25 cellular contexts compared by ENCODE assay signal in genomic region chr2:1577846-1578245, GRCh38.
"Had no signal": no experiment of that assay in that cellular context is flagged by ENCODE, and none has a peak within 500 bp of the region (broad histone marks: within the 10 kb centered on the region; RNA-seq: fewer than 3 reads in every experiment).

No MANE protein-coding gene starts in this region.

- H3K4me3 ChIP-seq: adrenal gland, body of pancreas, colonic mucosa had no signal

- H3K4me1 Mint-ChIP-seq: activated CD4-positive, alpha-beta T cell treated with anti-CD3 and anti-CD28 coated beads, Interleukin-2, amount 10 ng/mL, durations not matched to agents 7 days and 5 days; activated naive CD4-positive, alpha-beta T cell treated with anti-CD3 and anti-CD28 coated beads, Interleukin-2, amount 50 U/mL, for 24 hours; activated naive CD8-positive, alpha-beta T cell treated with anti-CD3 and anti-CD28 coated beads for 36 hours; activated naive CD8-positive, alpha-beta T cell treated with anti-CD3 and anti-CD28 coated beads, Interleukin-2, amount 50 U/mL, for 24 hours had no signal

- H3K27ac Mint-ChIP-seq: activated CD4-positive, alpha-beta T cell treated with anti-CD3 and anti-CD28 coated beads, Interleukin-2, amount 10 ng/mL, durations not matched to agents 7 days and 5 days; activated CD8-positive, alpha-beta T cell treated with anti-CD3 and anti-CD28 coated beads for 36 hours; activated naive CD4-positive, alpha-beta T cell treated with anti-CD3 and anti-CD28 coated beads for 36 hours; activated naive CD4-positive, alpha-beta T cell treated with anti-CD3 and anti-CD28 coated beads, Interleukin-2, amount 50 U/mL, for 24 hours; activated naive CD8-positive, alpha-beta T cell treated with anti-CD3 and anti-CD28 coated beads for 36 hours; activated naive CD8-positive, alpha-beta T cell treated with anti-CD3 and anti-CD28 coated beads, Interleukin-2, amount 50 U/mL, for 24 hours; activated T-helper 2 cell treated with anti-CD3 and anti-CD28 coated beads, Interferon-gamma antibody, Interleukin-2, Interleukin-4, amounts not matched to agents 10 μg/mL and 5 μg/mL and 100 μg/mL, durations not matched to agents 14 hours and 24 hours and 36 hours; WTC11 had no signal

- ATAC-seq: activated CD8-positive, alpha-beta T cell treated with anti-CD3 and anti-CD28 coated beads for 36 hours; activated naive CD8-positive, alpha-beta T cell treated with anti-CD3 and anti-CD28 coated beads, Interleukin-2, amount 50 U/mL, for 24 hours; activated T-cell treated with anti-CD3 and anti-CD28 coated beads, Interleukin-2, amount 50 U/mL, for 4 hours; body of pancreas; esophagus mucosa; WTC11 had no signal

- H3K4me1 ChIP-seq: adrenal gland, body of pancreas, colonic mucosa had no signal

- H3K36me3 Mint-ChIP-seq: activated naive CD4-positive, alpha-beta T cell treated with anti-CD3 and anti-CD28 coated beads, Interleukin-2, amount 50 U/mL, for 24 hours; activated naive CD8-positive, alpha-beta T cell treated with anti-CD3 and anti-CD28 coated beads for 36 hours; WTC11 had no signal

- H3K27me3 ChIP-seq: adrenal gland, body of pancreas, colonic mucosa had no signal

- H3K27ac ChIP-seq: adrenal gland, body of pancreas, colonic mucosa, VCaP had no signal

- H3K4me3 Mint-ChIP-seq: activated CD4-positive, alpha-beta T cell treated with anti-CD3 and anti-CD28 coated beads, Interleukin-2, amount 10 ng/mL, durations not matched to agents 7 days and 5 days; activated CD8-positive, alpha-beta T cell treated with anti-CD3 and anti-CD28 coated beads for 36 hours; activated naive CD4-positive, alpha-beta T cell treated with anti-CD3 and anti-CD28 coated beads for 36 hours; activated naive CD4-positive, alpha-beta T cell treated with anti-CD3 and anti-CD28 coated beads, Interleukin-2, amount 50 U/mL, for 24 hours; activated naive CD8-positive, alpha-beta T cell treated with anti-CD3 and anti-CD28 coated beads for 36 hours; activated naive CD8-positive, alpha-beta T cell treated with anti-CD3 and anti-CD28 coated beads, Interleukin-2, amount 50 U/mL, for 24 hours; activated T-cell treated with anti-CD3 and anti-CD28 coated beads, Interleukin-2, amount 50 U/mL, for 4 hours; WTC11 had no signal

- H3K36me3 ChIP-seq: adrenal gland, colonic mucosa had no signal

- H3K9me3 ChIP-seq: adrenal gland, body of pancreas, colonic mucosa had no signal

- DNase-seq: activated CD4-positive, alpha-beta T cell treated with anti-CD3 and anti-CD28 coated beads for 1 hour; activated CD4-positive, alpha-beta T cell treated with anti-CD3 and anti-CD28 coated beads for 4 hours; activated CD4-positive, alpha-beta T cell treated with anti-CD3 and anti-CD28 coated beads, Interleukin-2, amount 10 ng/mL, durations not matched to agents 7 days and 5 days; activated CD4-positive, alpha-beta T cell treated with anti-CD3 and anti-CD28 coated beads, Interleukin-2, amount 50 U/mL, for 48 hours; activated CD8-positive, alpha-beta memory T cell treated with anti-CD3 and anti-CD28 coated beads for 24 hours; activated CD8-positive, alpha-beta T cell treated with anti-CD3 and anti-CD28 coated beads for 36 hours; activated naive CD4-positive, alpha-beta T cell treated with anti-CD3 and anti-CD28 coated beads for 36 hours; activated naive CD8-positive, alpha-beta T cell treated with anti-CD3 and anti-CD28 coated beads for 36 hours; activated naive CD8-positive, alpha-beta T cell treated with anti-CD3 and anti-CD28 coated beads, Interleukin-2, amount 50 U/mL, for 24 hours; activated T-cell treated with anti-CD3 and anti-CD28 coated beads, Interleukin-2, amount 50 U/mL, for 4 hours; adrenal gland; amygdala; aorta; body of pancreas; central memory CD4-positive, alpha-beta T cell; cerebellar nuclear complex; colonic mucosa; effector CD8-positive, alpha-beta T cell; foreskin fibroblast; T-helper 2 cell had no signal

- H3K9me3 Mint-ChIP-seq: activated CD4-positive, alpha-beta T cell treated with anti-CD3 and anti-CD28 coated beads, Interleukin-2, amount 10 ng/mL, durations not matched to agents 7 days and 5 days; activated CD8-positive, alpha-beta T cell treated with anti-CD3 and anti-CD28 coated beads for 36 hours; activated naive CD4-positive, alpha-beta T cell treated with anti-CD3 and anti-CD28 coated beads for 36 hours; activated naive CD4-positive, alpha-beta T cell treated with anti-CD3 and anti-CD28 coated beads, Interleukin-2, amount 50 U/mL, for 24 hours; activated naive CD8-positive, alpha-beta T cell treated with anti-CD3 and anti-CD28 coated beads for 36 hours; activated naive CD8-positive, alpha-beta T cell treated with anti-CD3 and anti-CD28 coated beads, Interleukin-2, amount 50 U/mL, for 24 hours; activated T-cell treated with anti-CD3 and anti-CD28 coated beads, Interleukin-2, amount 50 U/mL, for 4 hours; activated T-helper 2 cell treated with anti-CD3 and anti-CD28 coated beads, Interferon-gamma antibody, Interleukin-2, Interleukin-4, amounts not matched to agents 10 μg/mL and 5 μg/mL and 100 μg/mL, durations not matched to agents 14 hours and 24 hours and 36 hours; WTC11 had no signal
